18 cellular contexts compared by ENCODE assay signal in genomic region chr1:172431224-172431623, GRCh38. TPM values are rescaled to one million over a fixed set of nuclear protein-coding genes. Genes with fewer than 3 reads are reported as not detected.
DNase-seq lines count a peak whose midpoint lies in the region; ATAC-seq and TF ChIP-seq lines count a peak whose summit lies in the region.
"Had no signal": no experiment of that assay in that cellular context is flagged by ENCODE, and none has a peak within 500 bp of the region (broad histone marks: within the 10 kb centered on the region; RNA-seq: fewer than 3 reads in every experiment).

No MANE protein-coding gene starts in this region.

- H2AFZ ChIP-seq in PC-9, result no peak overlapping the region
- H2AFZ ChIP-seq in neuronal stem cell (ENCODE audit: low read length), result no peak overlapping the region

- peak overlapping the region; percentile 21 for H3K27ac Mint-ChIP-seq in activated naive CD4-positive, alpha-beta T cell treated with anti-CD3 and anti-CD28 coated beads for 36 hours
- H3K27ac Mint-ChIP-seq in activated naive CD8-positive, alpha-beta T cell treated with anti-CD3 and anti-CD28 coated beads for 36 hours, result peak overlapping the region; percentile 43

- H3K27ac ChIP-seq in PC-9 (no peak overlapping the region), neuronal stem cell (replicated peaks; ENCODE audit: low read length) (no peak overlapping the region)
- H3K27ac ChIP-seq: brain microvascular endothelial cell, coronary artery, KMS-11, right atrium auricular region had no signal

- H2BK5ac ChIP-seq in neuronal stem cell (ENCODE audit: low read length), result no peak overlapping the region

- no peak overlapping the region for H2BK15ac ChIP-seq in neuronal stem cell (ENCODE audit: low read length)

- POLR2A ChIA-PET in PC-9 (lab: Charles Lee; ENCODE audit: unreplicated experiment), result interaction anchor here (0.6 kb wide), 1 partner anchor 429 kb away, joined by 5 read pairs; no protein-coding TSS in a partner anchor

- ATAC-seq in GM19452 (IDR thresholded peaks at IDR 0.05; ENCODE audit: unreplicated experiment), result no peak

- no peaks in the 10 kb centered on the region for H4K20me1 ChIP-seq in PC-9 (ENCODE audit: insufficient read depth)

- BruUV-seq in PC-9 (replicated peaks; lab: Mats Ljungman, UMichigan), result no TSS peak

- no peak overlapping the region for H2BK120ac ChIP-seq in neuronal stem cell (ENCODE audit: low read depth, low read length)

- H4K8ac ChIP-seq in neuronal stem cell (ENCODE audit: low read depth, low read length), result no peak overlapping the region

- intact Hi-C loops in activated naive CD4-positive, alpha-beta T cell treated with anti-CD3 and anti-CD28 coated beads for 36 hours (cut with micrococcal nuclease), result no loop called here
- intact Hi-C loops in PC-9 (cut with micrococcal nuclease; ENCODE audit: unreplicated experiment), result loop anchor here (5.0 kb wide), 1 partner anchor 286 kb away; no protein-coding TSS in a partner anchor

- no CpG with 5 or more reads among the region's 1 CpG for WGBS in neuronal stem cell (ENCODE audit: extremely low coverage in 2 of 2, insufficient read length in 2 of 2, insufficient replicate concordance in 1 of 2), 2 donors

- DNase-seq in activated naive CD4-positive, alpha-beta T cell treated with anti-CD3 and anti-CD28 coated beads for 36 hours, result no peak
- no peak for DNase-seq in activated naive CD4-positive, alpha-beta T cell treated with Interleukin-2 at 50 U/mL for 16 hours
- no peak for DNase-seq in PC-9
- DNase-seq in activated naive CD8-positive, alpha-beta T cell treated with anti-CD3 and anti-CD28 coated beads for 36 hours, result no peak
- no peak for DNase-seq in neuronal stem cell (ENCODE audit: low spot score)
- no peak for DNase-seq in NCI-H1417 (lab: John Stamatoyannopoulos, UW)
- no peak for DNase-seq in OCI-M1 (lab: John Stamatoyannopoulos, UW)
- DNase-seq: brain microvascular endothelial cell; head of caudate nucleus; NCI-H1092; stimulated activated CD4-positive, alpha-beta T cell treated with anti-CD3 and anti-CD28 coated beads, Interleukin-12 subunit alpha, Interleukin-12 subunit beta, amount 100 ng/mL, for 4 hours had no signal

- no peak overlapping the region for H2BK12ac ChIP-seq in neuronal stem cell (ENCODE audit: low read length)

- no peak for TF ChIP-seq CTCF in PC-9 (conservative IDR thresholded peaks at IDR 0.05)

- H3K4me1 Mint-ChIP-seq in activated naive CD4-positive, alpha-beta T cell treated with anti-CD3 and anti-CD28 coated beads for 36 hours (ENCODE audit: low read depth), result peaks cover 46% of the 10 kb centered on the region
- H3K4me1 Mint-ChIP-seq in activated naive CD8-positive, alpha-beta T cell treated with anti-CD3 and anti-CD28 coated beads for 36 hours, result peaks cover 35% of the 10 kb centered on the region

- H3K27me3 ChIP-seq in PC-9 (ENCODE audit: insufficient read depth, low read depth) (no peaks in the 10 kb centered on the region), neuronal stem cell (ENCODE audit: control insufficient read depth in 3 of 3, insufficient read depth in 3 of 3, low read depth in 1 of 3, low read length in 3 of 3) (no peaks in the 10 kb centered on the region)
- H3K27me3 ChIP-seq: brain microvascular endothelial cell, right atrium auricular region had no signal

- H3K9me3 Mint-ChIP-seq in activated naive CD4-positive, alpha-beta T cell treated with anti-CD3 and anti-CD28 coated beads for 36 hours, result peaks cover 6% of the 10 kb centered on the region
- H3K9me3 Mint-ChIP-seq in activated naive CD8-positive, alpha-beta T cell treated with anti-CD3 and anti-CD28 coated beads for 36 hours, result peaks cover 5% of the 10 kb centered on the region

- peaks cover 3% of the 10 kb centered on the region for H3K79me1 ChIP-seq in neuronal stem cell (ENCODE audit: low read depth, low read length)

- CTCF ChIA-PET in activated naive CD4-positive, alpha-beta T cell treated with anti-CD3 and anti-CD28 coated beads for 36 hours (lab: Charles Lee), result interaction anchor here (0.5 to 8.8 kb wide), 9 partner anchors 11 to 446 kb away, joined by 3 to 88 read pairs (median 5); partner anchors contain the start of gene PIGC
- CTCF ChIA-PET in PC-9 (lab: Charles Lee), result interaction anchor here (0.5 to 1.3 kb wide), 2 partner anchors 403 to 445 kb away, joined by 3 to 8 read pairs; no protein-coding TSS in a partner anchor

- H3K4me3 ChIP-seq in PC-9, result no peak overlapping the region
- H3K4me3 ChIP-seq in neuronal stem cell (ENCODE audit: low read length in 2 of 2), result no peak overlapping the region
- H3K4me3 ChIP-seq: coronary artery, right atrium auricular region had no signal

- H2AK5ac ChIP-seq in neuronal stem cell (ENCODE audit: low read depth, low read length), result no peak overlapping the region

- peaks cover 8% of the 10 kb centered on the region for H3K36me3 Mint-ChIP-seq in activated naive CD4-positive, alpha-beta T cell treated with anti-CD3 and anti-CD28 coated beads for 36 hours (ENCODE audit: low read depth)
- H3K36me3 Mint-ChIP-seq in activated naive CD8-positive, alpha-beta T cell treated with anti-CD3 and anti-CD28 coated beads for 36 hours, result peaks cover 21% of the 10 kb centered on the region

- peaks cover 19% of the 10 kb centered on the region; the same call in 1 of the 2 replicates for H3F3A ChIP-seq in PC-9 (ENCODE audit: insufficient read depth, low read depth)

- H3K4me1 ChIP-seq in PC-9 (replicated peaks; ENCODE audit: insufficient read depth) (peaks cover 16% of the 10 kb centered on the region), neuronal stem cell (ENCODE audit: control insufficient read depth in 2 of 2, insufficient read depth in 1 of 2, low read depth in 1 of 2, low read length in 2 of 2) (peaks cover 0 to 6% of the 10 kb centered on the region in 2 donors)
- H3K4me1 ChIP-seq: right atrium auricular region had no signal

- H3K36me3 ChIP-seq in PC-9 (ENCODE audit: low read depth), result no peaks in the 10 kb centered on the region
- no peaks in the 10 kb centered on the region for H3K36me3 ChIP-seq in neuronal stem cell (replicated peaks in 1 of 2; ENCODE audit: control insufficient read depth in 2 of 2, insufficient read depth in 2 of 2, low read length in 2 of 2)
- H3K36me3 ChIP-seq: brain microvascular endothelial cell, right atrium auricular region had no signal

- H3K9me2 ChIP-seq in PC-9 (ENCODE audit: insufficient read depth), result no peaks in the 10 kb centered on the region

- H3K23ac ChIP-seq in neuronal stem cell (ENCODE audit: low read depth, low read length, poor library complexity), result no peak overlapping the region

- no peak overlapping the region for H4K91ac ChIP-seq in neuronal stem cell (ENCODE audit: low read depth, low read length, poor library complexity)

- H3K79me2 ChIP-seq in PC-9 (ENCODE audit: low read depth), result no peaks in the 10 kb centered on the region

- H3K18ac ChIP-seq in neuronal stem cell (ENCODE audit: low read length), result peak overlapping the region; percentile 18

- H3K4me3 Mint-ChIP-seq in activated naive CD4-positive, alpha-beta T cell treated with anti-CD3 and anti-CD28 coated beads for 36 hours, result no peak overlapping the region
- no peak overlapping the region for H3K4me3 Mint-ChIP-seq in activated naive CD8-positive, alpha-beta T cell treated with anti-CD3 and anti-CD28 coated beads for 36 hours

- H3K9me3 ChIP-seq in PC-9 (ENCODE audit: insufficient read depth, low read depth) (no peaks in the 10 kb centered on the region), neuronal stem cell (replicated peaks in 1 of 2; ENCODE audit: control insufficient read depth in 2 of 2, insufficient read depth in 1 of 2, low read depth in 1 of 2, low read length in 2 of 2) (no peaks in the 10 kb centered on the region)
- H3K9me3 ChIP-seq: right atrium auricular region had no signal

- no peaks in the 10 kb centered on the region for H3K27me3 Mint-ChIP-seq in activated naive CD4-positive, alpha-beta T cell treated with anti-CD3 and anti-CD28 coated beads for 36 hours (ENCODE audit: low read depth)
- H3K27me3 Mint-ChIP-seq in activated naive CD8-positive, alpha-beta T cell treated with anti-CD3 and anti-CD28 coated beads for 36 hours, result no peaks in the 10 kb centered on the region

- no peak overlapping the region for H3K14ac ChIP-seq in neuronal stem cell (ENCODE audit: low read length)

- no peak overlapping the region for H3K4ac ChIP-seq in neuronal stem cell (ENCODE audit: low read length)

- no peak overlapping the region for H3K9ac ChIP-seq in neuronal stem cell (ENCODE audit: low read depth, low read length, poor library complexity)
- H3K9ac ChIP-seq: KMS-11 had no signal

- peak overlapping the region; percentile 63; the same call in 1 of the 2 replicates for H3K4me2 ChIP-seq in PC-9
- H3K4me2 ChIP-seq in neuronal stem cell (ENCODE audit: insufficient read depth, low read length, poor library complexity, severe bottlenecking), result no peak overlapping the region
- H3K4me2 ChIP-seq: KMS-11 had no signal

RNA-seq across cellular contexts. Expression of gene C1orf105, which starts 10.7 kb away (rescaled TPM):
- not detected for total RNA-seq in activated naive CD4-positive, alpha-beta T cell treated with anti-CD3 and anti-CD28 coated beads for 36 hours
- total RNA-seq in PC-9 (2021), result not detected in 2 replicates
- not detected for total RNA-seq in activated naive CD8-positive, alpha-beta T cell treated with anti-CD3 and anti-CD28 coated beads for 36 hours
- 0.32 TPM for polyA plus RNA-seq in neuronal stem cell (2013, experiment 1 of 2)
- 0.43 TPM for polyA plus RNA-seq in neuronal stem cell (2013, experiment 2 of 2)
- total RNA-seq: NCI-H460, osteoblast had no signal
- polyA plus RNA-seq: AG04450 had no signal

RNA-seq across cellular contexts. Expression of gene PIGC, which starts 12.6 kb away (rescaled TPM):
- total RNA-seq in activated naive CD4-positive, alpha-beta T cell treated with anti-CD3 and anti-CD28 coated beads for 36 hours, result 10 to 100 TPM; 17.5 to 18.7 TPM
- total RNA-seq in PC-9 (2021), result 21.3 and 26.5 TPM in 2 replicates
- total RNA-seq in activated naive CD8-positive, alpha-beta T cell treated with anti-CD3 and anti-CD28 coated beads for 36 hours, result 10 to 100 TPM; 18.5 to 20.1 TPM
- 24.2 TPM for polyA plus RNA-seq in neuronal stem cell (2013, experiment 1 of 2)
- 23.2 TPM for polyA plus RNA-seq in neuronal stem cell (2013, experiment 2 of 2)
